In the genomic region with DNA sequence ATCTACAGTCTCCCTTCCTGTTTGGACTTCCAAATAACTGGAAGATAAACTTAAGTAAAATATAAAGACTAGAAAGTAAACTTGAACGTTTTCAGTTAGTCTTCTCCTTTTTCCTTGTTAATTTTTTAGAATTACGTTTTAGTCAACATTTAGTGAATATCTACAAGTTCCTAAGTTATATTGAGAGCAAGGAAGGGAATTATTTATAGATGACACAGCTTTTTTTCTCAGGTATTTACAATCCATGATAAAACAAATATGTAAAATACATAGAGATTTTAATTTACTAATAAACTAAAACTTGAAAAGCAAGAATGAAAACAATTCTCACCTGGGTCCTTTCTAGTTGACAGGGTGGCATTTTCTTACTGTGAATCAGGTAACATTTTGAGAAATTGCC, we compare ENCODE assay signal across 1 cellular context.
A peak's percentile ranks its signal among the peaks of the same experiment; 100 is the strongest.
TF ChIP-seq lines count a peak whose summit lies in the region.

No MANE protein-coding gene starts in this region.

TF ChIP-seq in HepG2, 621 proteins besides CTCF, POLR2A, EP300 and RAD21 (continued from another document):
- TF ChIP-seq, protein P1, sequence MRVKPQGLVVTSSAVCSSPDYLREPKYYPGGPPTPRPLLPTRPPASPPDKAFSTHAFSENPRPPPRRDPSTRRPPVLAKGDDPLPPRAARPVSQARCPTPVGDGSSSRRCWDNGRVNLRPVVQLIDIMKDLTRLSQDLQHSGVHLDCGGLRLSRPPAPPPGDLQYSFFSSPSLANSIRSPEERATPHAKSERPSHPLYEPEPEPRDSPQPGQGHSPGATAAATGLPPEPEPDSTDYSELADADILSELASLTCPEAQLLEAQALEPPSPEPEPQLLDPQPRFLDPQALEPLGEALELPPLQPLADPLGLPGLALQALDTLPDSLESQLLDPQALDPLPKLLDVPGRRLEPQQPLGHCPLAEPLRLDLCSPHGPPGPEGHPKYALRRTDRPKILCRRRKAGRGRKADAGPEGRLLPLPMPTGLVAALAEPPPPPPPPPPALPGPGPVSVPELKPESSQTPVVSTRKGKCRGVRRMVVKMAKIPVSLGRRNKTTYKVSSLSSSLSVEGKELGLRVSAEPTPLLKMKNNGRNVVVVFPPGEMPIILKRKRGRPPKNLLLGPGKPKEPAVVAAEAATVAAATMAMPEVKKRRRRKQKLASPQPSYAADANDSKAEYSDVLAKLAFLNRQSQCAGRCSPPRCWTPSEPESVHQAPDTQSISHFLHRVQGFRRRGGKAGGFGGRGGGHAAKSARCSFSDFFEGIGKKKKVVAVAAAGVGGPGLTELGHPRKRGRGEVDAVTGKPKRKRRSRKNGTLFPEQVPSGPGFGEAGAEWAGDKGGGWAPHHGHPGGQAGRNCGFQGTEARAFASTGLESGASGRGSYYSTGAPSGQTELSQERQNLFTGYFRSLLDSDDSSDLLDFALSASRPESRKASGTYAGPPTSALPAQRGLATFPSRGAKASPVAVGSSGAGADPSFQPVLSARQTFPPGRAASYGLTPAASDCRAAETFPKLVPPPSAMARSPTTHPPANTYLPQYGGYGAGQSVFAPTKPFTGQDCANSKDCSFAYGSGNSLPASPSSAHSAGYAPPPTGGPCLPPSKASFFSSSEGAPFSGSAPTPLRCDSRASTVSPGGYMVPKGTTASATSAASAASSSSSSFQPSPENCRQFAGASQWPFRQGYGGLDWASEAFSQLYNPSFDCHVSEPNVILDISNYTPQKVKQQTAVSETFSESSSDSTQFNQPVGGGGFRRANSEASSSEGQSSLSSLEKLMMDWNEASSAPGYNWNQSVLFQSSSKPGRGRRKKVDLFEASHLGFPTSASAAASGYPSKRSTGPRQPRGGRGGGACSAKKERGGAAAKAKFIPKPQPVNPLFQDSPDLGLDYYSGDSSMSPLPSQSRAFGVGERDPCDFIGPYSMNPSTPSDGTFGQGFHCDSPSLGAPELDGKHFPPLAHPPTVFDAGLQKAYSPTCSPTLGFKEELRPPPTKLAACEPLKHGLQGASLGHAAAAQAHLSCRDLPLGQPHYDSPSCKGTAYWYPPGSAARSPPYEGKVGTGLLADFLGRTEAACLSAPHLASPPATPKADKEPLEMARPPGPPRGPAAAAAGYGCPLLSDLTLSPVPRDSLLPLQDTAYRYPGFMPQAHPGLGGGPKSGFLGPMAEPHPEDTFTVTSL (CRISPR knock-in tag; IDR thresholded peaks at IDR 0.05; ENCODE audit: borderline replicate concordance): no peak
- TF ChIP-seq MAFK (conservative IDR thresholded peaks at IDR 0.05 in 1 of 2, IDR thresholded peaks at IDR 0.05 in 1 of 2; ENCODE audit: low read length in 2 of 2): peak; percentile 3 to 50; a peak in 2 of 4 replicates
